14 cellular contexts compared by ENCODE assay signal in the genomic region with DNA sequence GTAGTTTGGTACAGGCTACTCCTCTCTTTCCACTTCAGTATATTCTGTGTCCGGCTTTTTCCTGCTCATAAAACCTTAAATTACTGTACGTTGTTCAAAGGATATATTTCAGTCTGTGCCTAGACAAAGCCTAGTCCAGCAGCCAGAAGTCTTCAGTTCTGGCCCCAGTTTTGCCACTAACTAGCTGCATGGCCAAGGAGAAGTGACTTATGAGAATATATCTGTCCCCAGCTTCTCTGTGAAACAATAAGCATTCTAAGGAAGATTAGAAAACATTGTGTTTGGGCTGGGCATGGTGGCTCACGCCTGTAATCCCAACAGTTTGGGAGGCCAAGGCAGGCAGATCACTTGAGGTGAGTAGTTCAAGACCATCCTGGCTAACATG.
DNase-seq lines count a peak whose midpoint lies in the region; ATAC-seq and TF ChIP-seq lines count a peak whose summit lies in the region.
"Had no signal": no experiment of that assay in that cellular context is flagged by ENCODE, and none has a peak within 500 bp of the region (broad histone marks: within the 10 kb centered on the region; RNA-seq: fewer than 3 reads in every experiment).

No MANE protein-coding gene starts in this region.

- no peaks in the 10 kb centered on the region for H3K9me3 ChIP-seq in thoracic aorta
- H3K9me3 ChIP-seq: psoas muscle, upper lobe of right lung had no signal

- H3K27me3 Mint-ChIP-seq in chondrocyte (ENCODE audit: low read depth), result no peaks in the 10 kb centered on the region

- H3K27ac ChIP-seq in thoracic aorta (peak overlapping the region in 1 of 2 donors; percentile 63), substantia nigra (ENCODE audit: low read depth, low read length, poor library complexity, severe bottlenecking) (no peak overlapping the region)
- H3K27ac ChIP-seq: psoas muscle, upper lobe of right lung, WERI-Rb-1 had no signal

- peaks cover 19 to 43% of the 10 kb centered on the region in 2 donors for H3K4me1 ChIP-seq in thoracic aorta (ENCODE audit: control insufficient read depth in 1 of 2, low read depth in 2 of 2)

- H3K36me3 ChIP-seq in thoracic aorta, result no peaks in the 10 kb centered on the region
- H3K36me3 ChIP-seq: upper lobe of right lung, WERI-Rb-1 had no signal

- TF ChIP-seq CTCF in chondrocyte (IDR thresholded peaks at IDR 0.05) (no peak), thoracic aorta (IDR thresholded peaks at IDR 0.05) (no peak)

- ATAC-seq in GM19395 (IDR thresholded peaks at IDR 0.05; ENCODE audit: unreplicated experiment), result peak; percentile 54
- peak; percentile 37 for ATAC-seq in HG03064 (IDR thresholded peaks at IDR 0.05; ENCODE audit: low read depth, unreplicated experiment)
- no peak for ATAC-seq in thoracic aorta (ENCODE audit: insufficient number of reproducible peaks, low FRiP score, low read depth)
- ATAC-seq: HepG2 had no signal

- peak overlapping the region; percentile 93 for H3K27ac Mint-ChIP-seq in chondrocyte (ENCODE audit: unreplicated experiment)
- H3K27ac Mint-ChIP-seq: activated T-helper 2 cell treated with anti-CD3 and anti-CD28 coated beads, Interferon-gamma antibody, Interleukin-2, Interleukin-4, amounts not matched to agents 10 μg/mL and 5 μg/mL and 100 μg/mL, durations not matched to agents 14 hours and 24 hours and 36 hours had no signal

- no peaks in the 10 kb centered on the region for H3K27me3 ChIP-seq in thoracic aorta (replicated peaks; ENCODE audit: insufficient read depth)
- H3K27me3 ChIP-seq: upper lobe of right lung had no signal

- DNase-seq in chondrocyte (ENCODE audit: low spot score), result no peak
- no peak for DNase-seq in thoracic aorta (ENCODE audit: low spot score)
- DNase-seq in AG20443 (ENCODE audit: low spot score), result no peak
- no peak for DNase-seq in NCI-H146 (lab: John Stamatoyannopoulos, UW)
- DNase-seq in substantia nigra (lab: John Stamatoyannopoulos, UW), result no peak
- no peak for DNase-seq in NCI-H748 (lab: John Stamatoyannopoulos, UW; ENCODE audit: unreplicated experiment)
- DNase-seq: DND-41, psoas muscle, upper lobe of right lung, WERI-Rb-1 had no signal

- no peak overlapping the region for H3K4me3 Mint-ChIP-seq in chondrocyte (ENCODE audit: unreplicated experiment)

- peaks cover 37% of the 10 kb centered on the region for H3K4me1 Mint-ChIP-seq in chondrocyte (ENCODE audit: low read depth)

- H3K9me3 Mint-ChIP-seq in chondrocyte (ENCODE audit: low read depth), result no peaks in the 10 kb centered on the region
- H3K9me3 Mint-ChIP-seq: activated T-helper 2 cell treated with anti-CD3 and anti-CD28 coated beads, Interferon-gamma antibody, Interleukin-2, Interleukin-4, amounts not matched to agents 10 μg/mL and 5 μg/mL and 100 μg/mL, durations not matched to agents 14 hours and 24 hours and 36 hours had no signal

- no peaks in the 10 kb centered on the region for H3K36me3 Mint-ChIP-seq in chondrocyte (ENCODE audit: low read depth)

- H3K4me3 ChIP-seq in thoracic aorta, result peak overlapping the region; percentile 4
- H3K4me3 ChIP-seq: psoas muscle, upper lobe of right lung had no signal
